8 cellular contexts compared by ENCODE assay signal in the genomic region with DNA sequence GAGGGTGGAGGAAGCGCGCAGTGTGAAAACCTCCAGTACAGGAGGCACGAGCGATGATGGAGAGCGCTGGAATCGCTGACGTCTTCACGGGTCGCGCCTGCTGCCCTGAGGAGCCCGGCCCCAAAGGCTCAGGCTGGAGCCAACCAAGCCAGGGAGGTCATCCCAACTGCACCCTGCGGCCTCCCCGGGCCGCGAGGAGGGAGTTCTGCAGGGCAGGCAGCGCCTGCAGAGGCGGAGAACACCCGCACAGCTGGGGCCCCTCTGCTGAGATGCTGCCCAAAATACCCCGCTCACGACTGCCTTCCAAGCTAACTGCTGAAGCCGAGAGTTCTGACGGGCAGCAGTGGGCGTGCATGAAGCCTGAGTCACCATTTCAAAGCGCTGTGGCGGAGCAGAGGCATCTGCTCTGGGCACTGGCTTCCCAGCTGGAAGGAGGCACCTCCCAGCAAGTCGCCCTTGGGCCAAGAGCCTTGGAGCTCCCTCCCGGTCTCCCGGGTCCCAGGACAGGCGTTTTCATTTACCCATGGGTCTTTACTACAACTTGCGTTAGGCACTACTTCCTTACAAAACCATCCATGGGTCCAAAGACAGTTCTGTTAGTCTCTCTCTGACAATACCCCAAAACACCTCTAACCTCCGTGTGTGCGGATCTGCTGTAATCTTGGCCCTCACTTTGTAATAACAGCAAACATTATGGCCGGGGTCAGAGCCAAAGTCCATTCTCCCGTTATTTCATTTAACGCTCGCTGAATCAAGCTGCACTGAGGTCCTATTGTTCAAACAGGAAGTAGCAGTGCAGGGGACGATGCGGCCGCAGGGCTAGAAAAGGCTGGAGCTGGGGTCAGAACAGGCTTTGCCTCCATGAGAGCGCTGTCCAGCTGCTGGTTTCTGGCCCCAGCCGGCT.
DNase-seq lines count a peak whose midpoint lies in the region; ATAC-seq, FAIRE-seq and TF ChIP-seq lines count a peak whose summit lies in the region.

No MANE protein-coding gene starts in this region.

- no peaks in the 10 kb centered on the region for H3K9me3 ChIP-seq in BE2C
- no peaks in the 10 kb centered on the region for H3K9me3 ChIP-seq in T-helper 17 cell (ENCODE audit: control insufficient read depth, low read length, poor library complexity, severe bottlenecking)
- no peaks in the 10 kb centered on the region for H3K9me3 ChIP-seq in GM12878 (replicated peaks; ENCODE audit: control insufficient read depth, insufficient read depth, low read length)
- H3K9me3 ChIP-seq in iPS-18a (ENCODE audit: control insufficient read depth, low read depth, low read length), result no peaks in the 10 kb centered on the region
- no peaks in the 10 kb centered on the region for H3K9me3 ChIP-seq in gastrocnemius medialis

- peaks cover 20% of the 10 kb centered on the region for H3K4me1 Mint-ChIP-seq in T-helper 17 cell

- peak overlapping the region; percentile 78 for H3K27ac Mint-ChIP-seq in T-helper 17 cell

- POLR2A ChIA-PET in GM12878 (lab: Charles Lee), result no interaction called here

- H3K27ac ChIP-seq in GM12878 (ENCODE audit: control insufficient read depth, insufficient read depth) (no peak overlapping the region), iPS-18a (ENCODE audit: low read length) (no peak overlapping the region), gastrocnemius medialis (no peak overlapping the region)

- H2AFZ ChIP-seq in GM12878 (ENCODE audit: control insufficient read depth, low read depth, low read length), result no peak overlapping the region

- H3K36me3 ChIP-seq in BE2C, result no peaks in the 10 kb centered on the region
- no peaks in the 10 kb centered on the region for H3K36me3 ChIP-seq in GM12878 (ENCODE audit: control insufficient read depth in 2 of 2, insufficient read depth in 2 of 2, low read length in 1 of 2)
- H3K36me3 ChIP-seq in iPS-18a (ENCODE audit: control insufficient read depth, low read depth, low read length), result no peaks in the 10 kb centered on the region
- H3K36me3 ChIP-seq in gastrocnemius medialis, result no peaks in the 10 kb centered on the region

- peak overlapping the region; percentile 87 for H3K4me3 Mint-ChIP-seq in T-helper 17 cell

- no peaks in the 10 kb centered on the region for H4K20me1 ChIP-seq in GM12878 (ENCODE audit: control insufficient read depth, insufficient read depth)

- no peaks in the 10 kb centered on the region for H3K27me3 ChIP-seq in BE2C
- no peaks in the 10 kb centered on the region; a peak in 1 of 4 replicates for H3K27me3 ChIP-seq in GM12878 (replicated peaks in 1 of 2; ENCODE audit: control insufficient read depth in 2 of 2, insufficient read depth in 2 of 2, low read length in 1 of 2)
- H3K27me3 ChIP-seq in iPS-18a (ENCODE audit: control insufficient read depth, insufficient read depth, low read length), result peaks cover 15% of the 10 kb centered on the region
- peaks cover 0 to 21% (median 21%) of the 10 kb centered on the region in 3 donors for H3K27me3 ChIP-seq in gastrocnemius medialis

- in situ Hi-C loops in GM12878 (cut with MboI) (no loop called here), gastrocnemius medialis (cut with MboI; ENCODE audit: low sequenced_read_pairs in 4 of 4) (no loop called here)

- RAD21 ChIA-PET in GM12878 (lab: Charles Lee; ENCODE audit: unreplicated experiment), result no interaction called here

- no TSS peak for BruUV-seq in GM12878 (replicated peaks; lab: Mats Ljungman, UMichigan)

- TF ChIP-seq POLR2A in GM12878 (IDR thresholded peaks at IDR 0.05; ENCODE audit: low read depth, low read length) (no peak), gastrocnemius medialis (IDR thresholded peaks at IDR 0.05) (no peak)

- 0 out of 2 replicates have a peak overlapping the region, but pooled peaks have one; percentile 7 for H3K4me2 ChIP-seq in GM12878 (ENCODE audit: control insufficient read depth, insufficient read depth)

- intact Hi-C loops in GM12878 (cut with micrococcal nuclease; ENCODE audit: unreplicated experiment), result no loop called here
- intact Hi-C loops in gastrocnemius medialis (cut with DNase I; ENCODE audit: low total_unique reads), result no loop called here

- H3K36me3 Mint-ChIP-seq in T-helper 17 cell (ENCODE audit: low read depth), result peaks cover 4% of the 10 kb centered on the region

- H3K4me1 ChIP-seq in BE2C, result no peaks in the 10 kb centered on the region; the same call in 1 of the 2 replicates
- H3K4me1 ChIP-seq in GM12878 (ENCODE audit: control insufficient read depth, insufficient read depth, low read length), result no peaks in the 10 kb centered on the region
- peaks cover 6% of the 10 kb centered on the region for H3K4me1 ChIP-seq in iPS-18a (ENCODE audit: control insufficient read depth, low read depth, low read length)
- H3K4me1 ChIP-seq in gastrocnemius medialis, result no peaks in the 10 kb centered on the region

- SMC1A ChIA-PET in GM12878 (lab: Charles Lee; ENCODE audit: uncharacterized antibody, unreplicated experiment), result no interaction called here

- H3K9ac ChIP-seq in GM12878 (ENCODE audit: control insufficient read depth, insufficient read depth, low read length) (no peak overlapping the region), iPS-18a (ENCODE audit: low read length) (no peak overlapping the region)

- no peaks in the 10 kb centered on the region for H3K79me2 ChIP-seq in GM12878 (ENCODE audit: control insufficient read depth, insufficient read depth, low read length)

- no peak for FAIRE-seq in GM12878 (lab: Jason Lieb, UNC)

- H3K4me3 ChIP-seq in BE2C (ENCODE audit: low read depth, low read length) (no peak overlapping the region), GM12878 (no peak overlapping the region), iPS-18a (ENCODE audit: low read length) (peak overlapping the region; percentile 57), gastrocnemius medialis (peak overlapping the region; percentile 11 to 40 (median 26))

- DNase-seq in BE2C (peak; percentile 56), T-helper 17 cell (peak in 1 of 3 donors; percentile 25), GM12878 (ENCODE audit: low read depth, low spot score) (no peak), gastrocnemius medialis (no peak), OCI-M2 (lab: John Stamatoyannopoulos, UW; ENCODE audit: unreplicated experiment) (no peak)

- TF ChIP-seq EP300 in GM12878 (IDR thresholded peaks at IDR 0.05; ENCODE audit: borderline replicate concordance in 1 of 2, control insufficient read depth in 1 of 2, low read depth in 2 of 2, low read length in 2 of 2), result no peak

- TF ChIP-seq CTCF in BE2C (IDR thresholded peaks at IDR 0.05; ENCODE audit: low read depth, low read length), result no peak
- TF ChIP-seq CTCF in GM12878 (IDR thresholded peaks at IDR 0.05 in 2 of 3, conservative IDR thresholded peaks at IDR 0.05 in 1 of 3; ENCODE audit: control insufficient read depth in 2 of 3, extremely low read depth in 1 of 3, insufficient read depth in 1 of 3, low read depth in 3 of 3, low read length in 3 of 3), result no peak
- no peak for TF ChIP-seq CTCF in gastrocnemius medialis (IDR thresholded peaks at IDR 0.05 in 4 of 5, conservative IDR thresholded peaks at IDR 0.05 in 1 of 5)

- ATAC-seq in HG02588 (IDR thresholded peaks at IDR 0.05; ENCODE audit: unreplicated experiment), result peak; percentile 53
- ATAC-seq in T-helper 17 cell, result peak; percentile 85
- ATAC-seq in GM12878, result peak; percentile 59
- ATAC-seq in gastrocnemius medialis, result no peak
- no peak for ATAC-seq in GM21723 (IDR thresholded peaks at IDR 0.05; ENCODE audit: unreplicated experiment)

- 20% methylated on average over 41 of the region's 41 CpGs for WGBS in GM12878 (ENCODE audit: insufficient coverage, insufficient replicate concordance, low lambda C conversion rate, missing lambda C conversion rate)

- no peak for TF ChIP-seq RAD21 in GM12878 (IDR thresholded peaks at IDR 0.05; ENCODE audit: insufficient read depth, low read depth, low read length)

- CTCF ChIA-PET in GM12878 (lab: Yijun Ruan, JAX), result interaction anchor here (1.2 kb wide), 1 partner anchor 28 kb away, joined by 3 read pairs; no protein-coding TSS in a partner anchor

- H3K27me3 Mint-ChIP-seq in T-helper 17 cell, result peaks cover 14% of the 10 kb centered on the region

TF ChIP-seq in GM12878, 131 proteins besides CTCF, POLR2A, EP300 and RAD21:
- TF ChIP-seq KDM1A (IDR thresholded peaks at IDR 0.05; ENCODE audit: borderline replicate concordance) (no peak), REST (IDR thresholded peaks at IDR 0.05; ENCODE audit: low read depth, low read length) (peak; percentile 75)
TF ChIP-seq in GM12878: peak in this region for 1.

Comparison
In these comparisons a context has a peak if more than half of its experiments do, and no peak if none do; other contexts are left out.
1. H3K4me3 ChIP-seq: peak in iPS-18a (single experiment) and gastrocnemius medialis (4 of 4); none in BE2C (single experiment) and GM12878 (single experiment).
2. ATAC-seq: peak in HG02588 (single experiment), T-helper 17 cell (single experiment) and GM12878 (single experiment); none in gastrocnemius medialis (0 of 2) and GM21723 (single experiment).